18 cellular contexts compared by ENCODE assay signal in the genomic region with DNA sequence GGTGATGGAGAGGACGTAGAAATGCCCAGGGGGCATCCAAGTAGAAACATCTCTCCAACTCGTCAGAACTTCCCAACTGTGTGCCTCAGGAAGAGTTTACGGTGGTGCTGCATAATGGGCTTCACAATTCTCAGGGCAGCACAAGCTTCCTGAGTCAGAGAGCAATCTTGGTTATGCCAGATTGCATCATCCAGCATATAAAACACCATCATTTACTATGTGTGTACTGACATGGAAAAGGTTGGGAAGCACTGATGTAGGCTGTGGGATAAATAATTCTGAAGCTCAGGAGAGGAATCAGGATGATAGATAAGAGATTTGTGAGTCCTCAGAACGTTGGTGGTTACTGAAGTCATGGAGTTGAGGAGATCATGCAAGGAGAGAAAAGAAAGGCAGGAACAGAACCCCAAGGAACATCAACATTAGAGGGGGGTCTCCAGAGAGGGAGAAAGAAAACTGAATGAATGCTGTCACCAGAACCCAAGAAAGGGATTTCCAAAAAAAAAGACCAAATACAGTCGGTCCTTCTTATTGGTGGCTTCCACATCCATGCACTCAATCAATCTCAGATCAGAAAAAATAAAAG. TPM values are rescaled to one million over a fixed set of nuclear protein-coding genes. Genes with fewer than 3 reads are reported as not detected.
DNase-seq lines count a peak whose midpoint lies in the region; ATAC-seq and TF ChIP-seq lines count a peak whose summit lies in the region.
"Had no signal": no experiment of that assay in that cellular context is flagged by ENCODE, and none has a peak within 500 bp of the region (broad histone marks: within the 10 kb centered on the region; RNA-seq: fewer than 3 reads in every experiment).

No MANE protein-coding gene starts in this region.

- no peak for TF ChIP-seq CTCF in fibroblast of villous mesenchyme (IDR thresholded peaks at IDR 0.05; ENCODE audit: insufficient read depth, low read depth, low read length)
- TF ChIP-seq CTCF in GM10266 (IDR thresholded peaks at IDR 0.05; ENCODE audit: control insufficient read depth, insufficient read depth, low read depth, missing control alignments), result no peak

- intact Hi-C loops in Right ventricle myocardium inferior (cut with DNase I), result no loop called here

- no peak overlapping the region for H3K4me3 ChIP-seq in fibroblast of villous mesenchyme (ENCODE audit: low read depth, low read length)
- H3K4me3 ChIP-seq: gastroesophageal sphincter had no signal

- DNase-seq in AG08396 (ENCODE audit: low spot score) (peak; percentile 31), HCEC 1CT (peak; percentile 57), amniotic epithelial cell (ENCODE audit: low read depth) (peak; percentile 94), fibroblast of villous mesenchyme (ENCODE audit: low read depth) (peak; percentile 95), hepatic stellate cell (ENCODE audit: low spot score) (no peak), DMS 273 (lab: John Stamatoyannopoulos, UW; ENCODE audit: unreplicated experiment) (no peak), GM10266 (ENCODE audit: extremely low spot score) (no peak), Right ventricle myocardium inferior (ENCODE audit: missing footprints) (no peak)
- DNase-seq: activated naive CD8-positive, alpha-beta T cell treated with anti-CD3 and anti-CD28 coated beads, Interleukin-2, amount 10 ng/mL, durations not matched to agents 7 days and 5 days; CD4-positive, alpha-beta T cell; kidney; naive B cell; NCI-H1694 treated with DMSO at 0.1 percent for 48 hours; retina; stimulated activated CD4-positive, alpha-beta T cell treated with anti-CD3 and anti-CD28 coated beads, Interleukin-4, amount 100 ng/mL, for 1 hour; stimulated activated naive B cell treated with anti-CD40 and anti-IgM and Interleukin-4, amounts not matched to agents 10 μg/mL and 1 μg/mL and 100 μg/mL, for 72 hours; WERI-Rb-1 had no signal

- ATAC-seq in Right ventricle myocardium inferior, result no peak
- ATAC-seq: gastroesophageal sphincter; stimulated activated naive B cell treated with anti-CD40 and anti-IgM and Interleukin-4, amounts not matched to agents 10 μg/mL and 1 μg/mL and 100 μg/mL, for 72 hours had no signal

RNA-seq across cellular contexts. Expression of a gene that starts 4.7 kb away (rescaled TPM):
- total RNA-seq in fibroblast of villous mesenchyme (30.9 and 34.1 TPM in 2 replicates), Right ventricle myocardium inferior (32.7 TPM)

RNA-seq across cellular contexts. Expression of a gene that starts 10.0 kb away (rescaled TPM):
- total RNA-seq in fibroblast of villous mesenchyme, result 2.9 and 3.5 TPM in 2 replicates
- total RNA-seq in Right ventricle myocardium inferior, result 2.6 TPM

Comparison
In these comparisons a context has a peak if more than half of its experiments do, and no peak if none do; other contexts are left out.
1. DNase-seq: peak in AG08396 (single experiment), HCEC 1CT (single experiment), amniotic epithelial cell (single experiment) and fibroblast of villous mesenchyme (single experiment); none in hepatic stellate cell (single experiment), DMS 273 (single experiment), GM10266 (single experiment) and Right ventricle myocardium inferior (single experiment).